27 cellular contexts compared by ENCODE assay signal in the genomic region with DNA sequence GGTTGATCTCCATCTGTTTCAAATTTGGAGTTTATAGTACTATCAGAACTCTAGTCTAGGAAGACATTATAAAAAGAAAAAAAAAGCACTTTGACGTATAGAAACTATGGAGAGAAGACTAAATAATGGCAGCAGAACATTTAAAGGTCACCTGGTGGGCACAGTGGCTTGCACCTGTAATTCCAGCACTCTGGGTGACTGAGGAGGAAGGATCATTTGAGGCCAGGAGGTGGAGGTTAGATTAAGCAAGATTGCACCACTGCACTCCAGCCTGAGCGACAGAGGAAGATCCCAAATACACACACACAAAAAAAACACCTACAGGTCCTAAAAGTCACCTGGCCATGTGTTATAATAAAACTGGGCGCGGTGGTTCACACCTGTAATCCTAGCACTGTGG. TPM values are rescaled to one million over a fixed set of nuclear protein-coding genes. Genes with fewer than 3 reads are reported as not detected.
DNase-seq lines count a peak whose midpoint lies in the region; ATAC-seq and TF ChIP-seq lines count a peak whose summit lies in the region.
"Had no signal": no experiment of that assay in that cellular context is flagged by ENCODE, and none has a peak within 500 bp of the region (broad histone marks: within the 10 kb centered on the region; RNA-seq: fewer than 3 reads in every experiment).

No MANE protein-coding gene starts in this region.

- no peak for TF ChIP-seq POLR2A in heart left ventricle (IDR thresholded peaks at IDR 0.05)

- no peaks in the 10 kb centered on the region for H3K27me3 ChIP-seq in CD4-positive, alpha-beta memory T cell (ENCODE audit: insufficient read depth, low read length)
- H3K27me3 ChIP-seq in heart left ventricle = no peaks in the 10 kb centered on the region
- H3K27me3 ChIP-seq: esophagus muscularis mucosa, suprapubic skin, upper lobe of right lung had no signal

- H3K4me3 Mint-ChIP-seq in activated CD8-positive, alpha-beta T cell treated with anti-CD3 and anti-CD28 coated beads for 36 hours = no peak overlapping the region
- no peak overlapping the region for H3K4me3 Mint-ChIP-seq in activated CD8-positive, alpha-beta T cell treated with anti-CD3 and anti-CD28 coated beads, Interleukin-2, amount 10 ng/mL, durations not matched to agents 7 days and 5 days
- no peak overlapping the region for H3K4me3 Mint-ChIP-seq in CD4-positive, alpha-beta memory T cell
- H3K4me3 Mint-ChIP-seq in activated naive CD8-positive, alpha-beta T cell treated with anti-CD3 and anti-CD28 coated beads for 36 hours = no peak overlapping the region
- peak overlapping the region in 5 of 10 donors; percentile 7 to 39 (median 37) for H3K4me3 Mint-ChIP-seq in naive thymus-derived CD8-positive, alpha-beta T cell
- H3K4me3 Mint-ChIP-seq in chondrocyte (ENCODE audit: unreplicated experiment) = no peak overlapping the region
- H3K4me3 Mint-ChIP-seq: dendritic cell treated with granulocyte-macrophage colony-stimulating factor and Interleukin-4, amounts not matched to agents 40 ng/mL and 50 ng/mL, for 4 days; T-helper 1 cell treated with Interleukin-12 subunit alpha and Interleukin-12 subunit beta and Interleukin-4 antibody, amounts not matched to agents 30 μg/mL and 1 μg/mL, for 36 hours had no signal

- CTCF ChIA-PET in activated CD8-positive, alpha-beta T cell treated with anti-CD3 and anti-CD28 coated beads for 36 hours (lab: Charles Lee) = no interaction called here
- CTCF ChIA-PET in activated CD8-positive, alpha-beta T cell treated with anti-CD3 and anti-CD28 coated beads, Interleukin-2, amount 10 ng/mL, durations not matched to agents 7 days and 5 days (lab: Charles Lee) = no interaction called here
- CTCF ChIA-PET in CD4-positive, alpha-beta memory T cell (lab: Charles Lee; ENCODE audit: partially characterized antibody) = no interaction called here

- peaks cover 27% of the 10 kb centered on the region for H3K4me1 ChIP-seq in CD4-positive, alpha-beta memory T cell (ENCODE audit: insufficient read depth, low read length)
- H3K4me1 ChIP-seq in heart left ventricle = peaks cover 0 to 9% (median 0%) of the 10 kb centered on the region in 12 donors
- H3K4me1 ChIP-seq: A549, upper lobe of right lung had no signal

- no peaks in the 10 kb centered on the region for H3K27me3 Mint-ChIP-seq in activated CD8-positive, alpha-beta T cell treated with anti-CD3 and anti-CD28 coated beads for 36 hours
- H3K27me3 Mint-ChIP-seq in activated CD8-positive, alpha-beta T cell treated with anti-CD3 and anti-CD28 coated beads, Interleukin-2, amount 10 ng/mL, durations not matched to agents 7 days and 5 days (ENCODE audit: low read depth) = no peaks in the 10 kb centered on the region
- H3K27me3 Mint-ChIP-seq in CD4-positive, alpha-beta memory T cell = no peaks in the 10 kb centered on the region
- no peaks in the 10 kb centered on the region for H3K27me3 Mint-ChIP-seq in activated naive CD8-positive, alpha-beta T cell treated with anti-CD3 and anti-CD28 coated beads for 36 hours
- no peaks in the 10 kb centered on the region for H3K27me3 Mint-ChIP-seq in naive thymus-derived CD8-positive, alpha-beta T cell
- H3K27me3 Mint-ChIP-seq in chondrocyte (ENCODE audit: low read depth) = no peaks in the 10 kb centered on the region
- H3K27me3 Mint-ChIP-seq: dendritic cell treated with granulocyte-macrophage colony-stimulating factor and Interleukin-4, amounts not matched to agents 40 ng/mL and 50 ng/mL, for 4 days had no signal

- 95 to 97% (median 96%) methylated on average over 4 of the region's 4 CpGs for WGBS in heart left ventricle, 4 donors

- H3K9me3 Mint-ChIP-seq in activated CD8-positive, alpha-beta T cell treated with anti-CD3 and anti-CD28 coated beads for 36 hours = no peaks in the 10 kb centered on the region
- no peaks in the 10 kb centered on the region for H3K9me3 Mint-ChIP-seq in activated CD8-positive, alpha-beta T cell treated with anti-CD3 and anti-CD28 coated beads, Interleukin-2, amount 10 ng/mL, durations not matched to agents 7 days and 5 days (ENCODE audit: insufficient read depth)
- H3K9me3 Mint-ChIP-seq in CD4-positive, alpha-beta memory T cell = no peaks in the 10 kb centered on the region
- no peaks in the 10 kb centered on the region for H3K9me3 Mint-ChIP-seq in activated naive CD8-positive, alpha-beta T cell treated with anti-CD3 and anti-CD28 coated beads for 36 hours
- no peaks in the 10 kb centered on the region for H3K9me3 Mint-ChIP-seq in naive thymus-derived CD8-positive, alpha-beta T cell
- H3K9me3 Mint-ChIP-seq in chondrocyte (ENCODE audit: low read depth) = no peaks in the 10 kb centered on the region
- H3K9me3 Mint-ChIP-seq: dendritic cell treated with granulocyte-macrophage colony-stimulating factor and Interleukin-4, amounts not matched to agents 40 ng/mL and 50 ng/mL, for 4 days; T-helper 1 cell treated with Interleukin-12 subunit alpha and Interleukin-12 subunit beta and Interleukin-4 antibody, amounts not matched to agents 30 μg/mL and 1 μg/mL, for 36 hours had no signal

- no peak for ATAC-seq in activated CD8-positive, alpha-beta T cell treated with anti-CD3 and anti-CD28 coated beads for 36 hours
- ATAC-seq in activated CD8-positive, alpha-beta T cell treated with anti-CD3 and anti-CD28 coated beads, Interleukin-2, amount 10 ng/mL, durations not matched to agents 7 days and 5 days = no peak
- no peak for ATAC-seq in naive thymus-derived CD8-positive, alpha-beta T cell
- ATAC-seq in HG02981 (IDR thresholded peaks at IDR 0.05; ENCODE audit: unreplicated experiment) (no peak), heart left ventricle (no peak)
- ATAC-seq: GM12878, PC-3, upper lobe of right lung had no signal

- POLR2A ChIA-PET in activated CD8-positive, alpha-beta T cell treated with anti-CD3 and anti-CD28 coated beads for 36 hours (lab: Charles Lee) = interaction anchor here (0.6 kb wide), 1 partner anchor 69 kb away, joined by 3 read pairs; the partner anchor contains the start of gene MAN2C1
- POLR2A ChIA-PET in activated CD8-positive, alpha-beta T cell treated with anti-CD3 and anti-CD28 coated beads, Interleukin-2, amount 10 ng/mL, durations not matched to agents 7 days and 5 days (lab: Charles Lee) = interaction anchor here (0.9 kb wide), 1 partner anchor 15 kb away, joined by 3 read pairs; no protein-coding TSS in a partner anchor
- POLR2A ChIA-PET in CD4-positive, alpha-beta memory T cell (lab: Charles Lee; ENCODE audit: partially characterized antibody) = interaction anchor here (3.7 kb wide), 1 partner anchor 17 kb away, joined by 14 read pairs; no protein-coding TSS in a partner anchor
- POLR2A ChIA-PET in naive thymus-derived CD8-positive, alpha-beta T cell (lab: Charles Lee) = no interaction called here

- H3K27ac Mint-ChIP-seq in activated CD8-positive, alpha-beta T cell treated with anti-CD3 and anti-CD28 coated beads for 36 hours = peak overlapping the region; percentile 76
- H3K27ac Mint-ChIP-seq in activated CD8-positive, alpha-beta T cell treated with anti-CD3 and anti-CD28 coated beads, Interleukin-2, amount 10 ng/mL, durations not matched to agents 7 days and 5 days = no peak overlapping the region
- peak overlapping the region in 4 of 7 donors; percentile 19 to 36 (median 29) for H3K27ac Mint-ChIP-seq in CD4-positive, alpha-beta memory T cell
- H3K27ac Mint-ChIP-seq in activated naive CD8-positive, alpha-beta T cell treated with anti-CD3 and anti-CD28 coated beads for 36 hours = peak overlapping the region; percentile 68
- peak overlapping the region in 8 of 10 donors; percentile 1 to 67 (median 42) for H3K27ac Mint-ChIP-seq in naive thymus-derived CD8-positive, alpha-beta T cell
- no peak overlapping the region for H3K27ac Mint-ChIP-seq in chondrocyte (ENCODE audit: unreplicated experiment)
- H3K27ac Mint-ChIP-seq: dendritic cell treated with granulocyte-macrophage colony-stimulating factor and Interleukin-4, amounts not matched to agents 40 ng/mL and 50 ng/mL, for 4 days; T-helper 1 cell treated with Interleukin-12 subunit alpha and Interleukin-12 subunit beta and Interleukin-4 antibody, amounts not matched to agents 30 μg/mL and 1 μg/mL, for 36 hours had no signal

- H3K36me3 Mint-ChIP-seq in activated CD8-positive, alpha-beta T cell treated with anti-CD3 and anti-CD28 coated beads for 36 hours (ENCODE audit: low read depth) = peaks cover 34% of the 10 kb centered on the region
- peaks cover 43% of the 10 kb centered on the region for H3K36me3 Mint-ChIP-seq in activated CD8-positive, alpha-beta T cell treated with anti-CD3 and anti-CD28 coated beads, Interleukin-2, amount 10 ng/mL, durations not matched to agents 7 days and 5 days (ENCODE audit: low read depth)
- H3K36me3 Mint-ChIP-seq in CD4-positive, alpha-beta memory T cell = peaks cover 3 to 34% of the 10 kb centered on the region in 2 donors
- peaks cover 33% of the 10 kb centered on the region for H3K36me3 Mint-ChIP-seq in activated naive CD8-positive, alpha-beta T cell treated with anti-CD3 and anti-CD28 coated beads for 36 hours
- H3K36me3 Mint-ChIP-seq in naive thymus-derived CD8-positive, alpha-beta T cell = peaks cover 0 to 66% (median 9%) of the 10 kb centered on the region in 3 donors
- peaks cover 7% of the 10 kb centered on the region for H3K36me3 Mint-ChIP-seq in chondrocyte (ENCODE audit: low read depth)

- H3K27ac ChIP-seq in CD4-positive, alpha-beta memory T cell (ENCODE audit: low read depth, low read length) = no peak overlapping the region
- no peak overlapping the region for H3K27ac ChIP-seq in heart left ventricle
- H3K27ac ChIP-seq: A549, esophagus muscularis mucosa, SK-N-MC, suprapubic skin, upper lobe of right lung had no signal

- H3K9me3 ChIP-seq in CD4-positive, alpha-beta memory T cell (ENCODE audit: control insufficient read depth in 1 of 2, low read length in 2 of 2) = no peaks in the 10 kb centered on the region
- no peaks in the 10 kb centered on the region for H3K9me3 ChIP-seq in heart left ventricle
- H3K9me3 ChIP-seq: A549, esophagus muscularis mucosa, suprapubic skin, upper lobe of right lung had no signal

- peaks cover 51% of the 10 kb centered on the region for H3K4me1 Mint-ChIP-seq in activated CD8-positive, alpha-beta T cell treated with anti-CD3 and anti-CD28 coated beads for 36 hours (ENCODE audit: low read depth)
- H3K4me1 Mint-ChIP-seq in activated CD8-positive, alpha-beta T cell treated with anti-CD3 and anti-CD28 coated beads, Interleukin-2, amount 10 ng/mL, durations not matched to agents 7 days and 5 days (ENCODE audit: low read depth) = peaks cover 23% of the 10 kb centered on the region
- H3K4me1 Mint-ChIP-seq in CD4-positive, alpha-beta memory T cell = peaks cover 32 to 64% (median 49%) of the 10 kb centered on the region in 4 donors
- H3K4me1 Mint-ChIP-seq in activated naive CD8-positive, alpha-beta T cell treated with anti-CD3 and anti-CD28 coated beads for 36 hours = peaks cover 37% of the 10 kb centered on the region
- H3K4me1 Mint-ChIP-seq in naive thymus-derived CD8-positive, alpha-beta T cell = peaks cover 26 to 65% (median 60%) of the 10 kb centered on the region in 4 donors
- peaks cover 5% of the 10 kb centered on the region for H3K4me1 Mint-ChIP-seq in chondrocyte (ENCODE audit: low read depth)

- peaks cover 17% of the 10 kb centered on the region for H3K36me3 ChIP-seq in CD4-positive, alpha-beta memory T cell (ENCODE audit: insufficient read depth, low read length)
- H3K36me3 ChIP-seq in heart left ventricle = peaks cover 0 to 27% (median 11%) of the 10 kb centered on the region in 9 donors

- no peak for DNase-seq in activated CD8-positive, alpha-beta T cell treated with anti-CD3 and anti-CD28 coated beads for 36 hours
- DNase-seq in activated CD8-positive, alpha-beta T cell treated with anti-CD3 and anti-CD28 coated beads, Interleukin-2, amount 10 ng/mL, durations not matched to agents 7 days and 5 days = no peak
- DNase-seq in CD4-positive, alpha-beta memory T cell = no peak
- no peak for DNase-seq in activated naive CD8-positive, alpha-beta T cell treated with anti-CD3 and anti-CD28 coated beads for 36 hours
- no peak for DNase-seq in naive thymus-derived CD8-positive, alpha-beta T cell
- no peak for DNase-seq in heart left ventricle
- no peak for DNase-seq in chondrocyte (ENCODE audit: low spot score)
- DNase-seq: central memory CD4-positive, alpha-beta T cell; foreskin fibroblast; left ventricle myocardium superior; mesendoderm; NCI-H1048; NCI-H2107; NCI-H345; NCI-H69; nucleus accumbens; PC-3; stimulated activated naive CD4-positive, alpha-beta T cell; upper lobe of right lung had no signal

- no peak overlapping the region for H3K4me3 ChIP-seq in CD4-positive, alpha-beta memory T cell (ENCODE audit: low read length in 2 of 2)
- no peak overlapping the region for H3K4me3 ChIP-seq in heart left ventricle
- H3K4me3 ChIP-seq: A549, esophagus muscularis mucosa, GM12878, SK-N-MC, suprapubic skin, upper lobe of right lung had no signal

- intact Hi-C loops in activated CD8-positive, alpha-beta T cell treated with anti-CD3 and anti-CD28 coated beads for 36 hours (cut with micrococcal nuclease) = no loop called here
- intact Hi-C loops in CD4-positive, alpha-beta memory T cell (cut with micrococcal nuclease) = no loop called here
- intact Hi-C loops in heart left ventricle (cut with DNase I) = no loop called here

- no peak for TF ChIP-seq CTCF in activated CD8-positive, alpha-beta T cell treated with anti-CD3 and anti-CD28 coated beads for 36 hours (IDR thresholded peaks at IDR 0.05)
- TF ChIP-seq CTCF in heart left ventricle (IDR thresholded peaks at IDR 0.05) (no peak), chondrocyte (IDR thresholded peaks at IDR 0.05) (no peak)

RNA-seq across cellular contexts. Expression of gene SIN3A, which starts 13.8 kb away (rescaled TPM):
- 10 to 100 TPM; 67.5 to 72.4 TPM for total RNA-seq in activated CD8-positive, alpha-beta T cell treated with anti-CD3 and anti-CD28 coated beads for 36 hours
- 100 to 1,000 TPM in 1 of 2 experiments, 10 to 100 TPM in 1; 96.7 to 104 TPM for total RNA-seq in activated CD8-positive, alpha-beta T cell treated with anti-CD3 and anti-CD28 coated beads, Interleukin-2, amount 10 ng/mL, durations not matched to agents 7 days and 5 days
- total RNA-seq in CD4-positive, alpha-beta memory T cell = 100 to 1,000 TPM; 128 to 134 TPM
- 10 to 100 TPM in 1 of 2 donors, 1 to 10 TPM in 1; 7.0 to 25.9 TPM for polyA plus RNA-seq in CD4-positive, alpha-beta memory T cell
- 10 to 100 TPM; 74.2 to 77.0 TPM for total RNA-seq in activated naive CD8-positive, alpha-beta T cell treated with anti-CD3 and anti-CD28 coated beads for 36 hours
- 100 to 1,000 TPM; 130 to 137 TPM for total RNA-seq in naive thymus-derived CD8-positive, alpha-beta T cell
- 10 to 100 TPM; 12.4 to 17.0 (median 12.7) TPM for polyA plus RNA-seq in naive thymus-derived CD8-positive, alpha-beta T cell
- total RNA-seq in heart left ventricle = 10 to 100 TPM; 17.1 to 43.5 (median 31.8) TPM
- 10 to 100 TPM in 1 of 2 donors, 1 to 10 TPM in 1; 5.6 to 17.7 TPM for polyA plus RNA-seq in heart left ventricle
- total RNA-seq in chondrocyte = 39.3 to 50.9 TPM (median 44.9 TPM) in 3 replicates

Comparison
In these comparisons a context has a peak if more than half of its experiments do, and no peak if none do; other contexts are left out.
1. H3K27ac Mint-ChIP-seq: peak in activated CD8-positive, alpha-beta T cell treated with anti-CD3 and anti-CD28 coated beads for 36 hours (single experiment), CD4-positive, alpha-beta memory T cell (4 of 7), activated naive CD8-positive, alpha-beta T cell treated with anti-CD3 and anti-CD28 coated beads for 36 hours (single experiment) and naive thymus-derived CD8-positive, alpha-beta T cell (8 of 10); none in activated CD8-positive, alpha-beta T cell treated with anti-CD3 and anti-CD28 coated beads, Interleukin-2, amount 10 ng/mL, durations not matched to agents 7 days and 5 days (single experiment) and chondrocyte (single experiment).